In the genomic region with DNA sequence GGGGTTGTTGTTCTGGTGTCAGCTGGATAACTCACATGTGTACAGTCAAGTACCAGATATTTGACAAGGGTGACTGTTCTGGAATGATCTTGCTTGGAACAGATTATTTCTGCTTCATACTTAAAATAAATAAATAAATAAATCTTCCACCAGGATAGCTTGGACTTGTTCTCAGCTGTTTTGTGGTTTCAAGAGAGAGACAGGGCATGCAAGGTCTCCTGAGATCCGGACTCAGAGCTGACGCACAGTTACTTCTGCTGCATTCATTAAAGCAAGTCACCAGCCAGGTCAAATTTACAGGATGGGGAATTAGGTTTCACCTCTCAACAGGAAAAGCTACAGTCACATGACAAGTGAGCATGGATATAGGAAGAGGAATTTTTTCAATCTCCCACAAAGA, we compare ENCODE assay signal across 28 cellular contexts.
"Had no signal": no experiment of that assay in that cellular context is flagged by ENCODE, and none has a peak within 500 bp of the region (broad histone marks: within the 10 kb centered on the region; RNA-seq: fewer than 3 reads in every experiment).

No MANE protein-coding gene starts in this region.

- DNase-seq: activated CD4-positive, alpha-beta T cell treated with anti-CD3 and anti-CD28 coated beads for 4 hours; activated CD4-positive, alpha-beta T cell treated with anti-CD3 and anti-CD28 coated beads, Interleukin-2, amount 50 U/mL, for 4 hours; activated CD8-positive, alpha-beta memory T cell treated with anti-CD3 and anti-CD28 coated beads for 24 hours; activated effector memory CD4-positive, alpha-beta T cell treated with Interleukin-2 at 50 U/mL for 16 hours; activated naive CD4-positive, alpha-beta T cell treated with Interleukin-2 at 50 U/mL for 16 hours; adrenal gland; aorta; body of pancreas; dermis blood vessel endothelial cell; effector memory CD8-positive, alpha-beta T cell; heart left ventricle; hypothalamus; immature natural killer cell; kidney; left lung; lower lobe of right lung; mucosa of descending colon; right lobe of liver; small intestine; stimulated activated CD4-positive, alpha-beta T cell treated with anti-CD3 and anti-CD28 coated beads, Interleukin-4, amount 100 ng/mL, for 24 hours; stimulated activated naive CD8-positive, alpha-beta T cell treated with anti-CD3 and anti-CD28 coated beads, Interleukin-15, amount 100 ng/mL, for 72 hours; substantia nigra; T-cell; uterus had no signal

- H3K27ac Mint-ChIP-seq: activated naive CD8-positive, alpha-beta T cell; effector memory CD8-positive, alpha-beta T cell; immature natural killer cell; nephron; stimulated activated effector memory CD8-positive, alpha-beta T cell treated with anti-CD3 and anti-CD28 coated beads, Interleukin-12 subunit alpha, Interleukin-12 subunit beta, amount 100 ng/mL, for 72 hours; stimulated activated naive CD8-positive, alpha-beta T cell treated with anti-CD3 and anti-CD28 coated beads, Interleukin-15, amount 100 ng/mL, for 72 hours; T-cell; type B pancreatic cell had no signal

- H3K27me3 ChIP-seq: adrenal gland, body of pancreas, heart left ventricle, left lung, right lobe of liver, uterus had no signal

- H3K4me3 Mint-ChIP-seq: activated naive CD8-positive, alpha-beta T cell; effector memory CD8-positive, alpha-beta T cell; immature natural killer cell; nephron; stimulated activated effector memory CD8-positive, alpha-beta T cell treated with anti-CD3 and anti-CD28 coated beads, Interleukin-12 subunit alpha, Interleukin-12 subunit beta, amount 100 ng/mL, for 72 hours; stimulated activated naive CD8-positive, alpha-beta T cell treated with anti-CD3 and anti-CD28 coated beads, Interleukin-15, amount 100 ng/mL, for 72 hours; T-cell; type B pancreatic cell had no signal

- H3K4me3 ChIP-seq: adrenal gland, body of pancreas, heart left ventricle, left lung, lower lobe of right lung, mucosa of descending colon, right lobe of liver, uterus had no signal

- H3K4me1 Mint-ChIP-seq: immature natural killer cell; nephron; stimulated activated effector memory CD8-positive, alpha-beta T cell treated with anti-CD3 and anti-CD28 coated beads, Interleukin-12 subunit alpha, Interleukin-12 subunit beta, amount 100 ng/mL, for 72 hours; stimulated activated naive CD8-positive, alpha-beta T cell treated with anti-CD3 and anti-CD28 coated beads, Interleukin-15, amount 100 ng/mL, for 72 hours; T-cell had no signal

- H3K9me3 Mint-ChIP-seq: nephron, type B pancreatic cell had no signal

- H3K27me3 Mint-ChIP-seq: activated naive CD8-positive, alpha-beta T cell; effector memory CD8-positive, alpha-beta T cell; stimulated activated naive CD8-positive, alpha-beta T cell treated with anti-CD3 and anti-CD28 coated beads, Interleukin-15, amount 100 ng/mL, for 72 hours; T-cell had no signal

- H3K27ac ChIP-seq: adrenal gland, body of pancreas, heart left ventricle, left lung, lower lobe of right lung, right lobe of liver, uterus had no signal

- H3K36me3 ChIP-seq: adrenal gland, heart left ventricle, left lung, lower lobe of right lung, right lobe of liver, uterus had no signal

- H3K36me3 Mint-ChIP-seq: activated naive CD8-positive, alpha-beta T cell; immature natural killer cell; stimulated activated effector memory CD8-positive, alpha-beta T cell treated with anti-CD3 and anti-CD28 coated beads, Interleukin-12 subunit alpha, Interleukin-12 subunit beta, amount 100 ng/mL, for 72 hours; T-cell; type B pancreatic cell had no signal
